13 cellular contexts compared by ENCODE assay signal in the genomic region with DNA sequence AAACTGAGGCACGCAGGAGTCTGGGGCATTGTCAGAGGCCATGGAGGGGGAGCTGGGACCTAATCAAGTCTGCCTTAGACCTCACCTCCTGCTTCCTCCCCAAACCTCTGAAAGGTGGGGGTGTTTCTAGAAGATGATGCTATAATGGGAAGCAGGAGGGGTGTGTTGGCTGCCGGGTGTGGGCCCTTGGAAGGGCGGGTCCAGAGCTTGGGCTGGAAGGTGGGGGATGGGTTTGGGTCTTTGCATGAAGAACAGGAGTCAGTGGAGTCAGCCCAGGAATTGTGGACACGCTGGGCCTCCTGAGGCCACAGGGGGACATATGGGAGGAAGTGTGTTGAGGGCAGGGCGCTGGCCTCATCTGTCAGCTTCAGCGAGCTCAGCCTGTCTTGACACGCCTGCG.
"Had no signal": no experiment of that assay in that cellular context is flagged by ENCODE, and none has a peak within 500 bp of the region (broad histone marks: within the 10 kb centered on the region; RNA-seq: fewer than 3 reads in every experiment).

No MANE protein-coding gene starts in this region.

- ATAC-seq: stimulated activated naive B cell treated with anti-CD40 and anti-IgM and Interleukin-4, amounts not matched to agents 10 μg/mL and 1 μg/mL and 100 μg/mL, for 72 hours had no signal

- H3K4me1 Mint-ChIP-seq: naive B cell had no signal

- H3K4me3 ChIP-seq: heart left ventricle, testis, tibial nerve had no signal

- H3K9me3 Mint-ChIP-seq: naive B cell; nephron; stimulated activated naive B cell treated with anti-CD40 and anti-IgM and Interleukin-4, amounts not matched to agents 10 μg/mL and 1 μg/mL and 100 μg/mL, for 72 hours; stimulated activated naive CD8-positive, alpha-beta T cell treated with anti-CD3 and anti-CD28 coated beads, Interleukin-15, amount 100 ng/mL, for 72 hours had no signal

- H3K27ac ChIP-seq: epithelial cell of prostate, heart left ventricle, neutrophil, testis had no signal

- H3K4me1 ChIP-seq: testis had no signal

- H3K27ac Mint-ChIP-seq: nephron; stimulated activated naive B cell treated with anti-CD40 and anti-IgM and Interleukin-4, amounts not matched to agents 10 μg/mL and 1 μg/mL and 100 μg/mL, for 72 hours had no signal

- H3K4me3 Mint-ChIP-seq: nephron; stimulated activated naive B cell treated with anti-CD40 and anti-IgM and Interleukin-4, amounts not matched to agents 10 μg/mL and 1 μg/mL and 100 μg/mL, for 72 hours; stimulated activated naive CD8-positive, alpha-beta T cell treated with anti-CD3 and anti-CD28 coated beads, Interleukin-15, amount 100 ng/mL, for 72 hours had no signal

- DNase-seq: effector memory CD4-positive, alpha-beta T cell; foreskin melanocyte; naive B cell; stimulated activated CD4-positive, alpha-beta T cell treated with anti-CD3 and anti-CD28 coated beads, Interleukin-2, amount 100 ng/mL, for 24 hours; stimulated activated CD4-positive, alpha-beta T cell treated with anti-CD3 and anti-CD28 coated beads, Interleukin-4, amount 100 ng/mL, for 4 hours; stimulated activated naive B cell treated with anti-CD40 and anti-IgM and Interleukin-4, amounts not matched to agents 10 μg/mL and 1 μg/mL and 100 μg/mL, for 72 hours; stimulated activated naive CD8-positive, alpha-beta T cell treated with anti-CD3 and anti-CD28 coated beads, Interleukin-15, amount 100 ng/mL, for 72 hours had no signal

- H3K27me3 ChIP-seq: heart left ventricle, testis, tibial nerve had no signal

- H3K36me3 ChIP-seq: neutrophil had no signal

- H3K9me3 ChIP-seq: heart left ventricle, neutrophil, testis, tibial nerve had no signal

- H3K36me3 Mint-ChIP-seq: naive B cell; stimulated activated naive B cell treated with anti-CD40 and anti-IgM and Interleukin-4, amounts not matched to agents 10 μg/mL and 1 μg/mL and 100 μg/mL, for 72 hours had no signal
